Comparison of ENCODE assay signal across 19 cellular contexts in the genomic region with DNA sequence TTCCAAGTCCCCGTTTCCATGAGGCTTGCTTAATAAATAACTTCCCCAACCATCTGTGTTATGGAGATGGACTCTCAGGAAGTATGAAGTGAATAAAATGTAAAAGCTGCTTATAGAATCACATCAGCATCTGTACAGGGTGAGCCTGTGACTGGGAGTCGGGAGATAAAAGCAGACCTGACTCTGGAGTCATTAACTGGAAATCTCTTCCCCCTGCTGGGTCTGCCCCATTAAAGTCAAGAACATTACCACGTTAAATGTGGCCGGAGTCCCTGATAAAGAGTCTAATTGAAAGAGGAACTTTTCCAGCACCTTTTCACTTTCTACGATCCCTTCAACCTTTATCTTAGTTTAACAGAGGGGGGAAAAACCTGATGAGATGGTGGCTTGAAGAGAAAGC.
"Had no signal": no experiment of that assay in that cellular context is flagged by ENCODE, and none has a peak within 500 bp of the region (broad histone marks: within the 10 kb centered on the region; RNA-seq: fewer than 3 reads in every experiment).

No MANE protein-coding gene starts in this region.

- H3K9me3 ChIP-seq: SJCRH30 had no signal

- H3K27ac ChIP-seq: SJCRH30, SK-N-MC had no signal

- H3K4me3 ChIP-seq: SJCRH30, SK-N-MC had no signal

- H3K36me3 ChIP-seq: SJCRH30 had no signal

- ATAC-seq: Panc1, PC-3, Right ventricle myocardium inferior had no signal

- DNase-seq: KBM-7, MV-4-11, NCI-H1048, NCI-H1105, NCI-H1436 treated with DMSO at 0.1 percent for 48 hours, NCI-H1694, NCI-H187 treated with DMSO at 0.1 percent for 48 hours, NCI-H2029 treated with DMSO at 0.1 percent for 48 hours, NCI-H2171 treated with DMSO at 0.1 percent for 48 hours, NCI-H345, NCI-H446 treated with DMSO at 0.1 percent for 48 hours, NCI-H510A treated with DMSO at 0.1 percent for 48 hours, NCI-H526, PC-3, SHP77 treated with DMSO at 0.1 percent for 48 hours, SJCRH30 had no signal
